In the genomic region with DNA sequence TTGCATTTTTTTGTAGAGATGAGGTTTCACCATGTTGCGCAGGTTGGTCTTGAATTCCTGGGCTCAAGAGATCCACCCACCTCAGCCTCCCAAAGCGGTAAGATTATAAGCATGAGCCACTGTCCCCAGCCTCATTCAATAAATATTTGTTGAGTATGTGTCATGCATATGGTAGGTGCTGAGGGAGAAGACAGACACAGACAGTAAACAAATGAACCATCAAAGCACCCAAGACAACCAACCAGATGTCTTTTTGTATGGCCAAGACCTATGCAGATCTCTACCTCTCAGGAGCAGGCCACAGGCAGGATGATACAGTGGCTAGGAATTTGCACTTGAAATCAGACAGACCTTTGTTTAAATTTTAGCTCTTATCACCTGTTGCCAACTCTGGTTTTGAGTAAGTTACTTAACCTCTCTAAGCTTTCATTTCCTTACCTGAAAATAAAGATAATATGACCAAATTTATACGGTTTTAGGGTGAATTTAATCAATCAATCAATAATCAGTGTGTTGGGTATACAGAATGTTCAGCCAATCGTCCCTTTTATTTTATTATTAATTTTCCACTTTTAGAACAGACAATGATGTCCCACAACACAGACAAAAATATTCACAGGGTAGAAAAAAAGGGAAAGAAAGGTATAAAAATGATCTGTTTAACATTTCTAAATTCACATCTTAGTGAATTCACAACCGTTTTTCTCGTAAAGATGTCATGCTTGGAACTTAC, we compare ENCODE assay signal across 7 cellular contexts.
DNase-seq lines count a peak whose midpoint lies in the region; ATAC-seq and TF ChIP-seq lines count a peak whose summit lies in the region.

No MANE protein-coding gene starts in this region.

- POLR2A ChIA-PET in RWPE1 (lab: Yijun Ruan, JAX; ENCODE audit: low non-redundant PET) = no interaction called here

- H3K27me3 ChIP-seq in H7 (ENCODE audit: control insufficient read depth, insufficient read depth, low read length) (no peaks in the 10 kb centered on the region), suprapubic skin (no peaks in the 10 kb centered on the region)

- H3K36me3 ChIP-seq in H7 (replicated peaks; ENCODE audit: control insufficient read depth, insufficient read depth, low read length) (no peaks in the 10 kb centered on the region), suprapubic skin (no peaks in the 10 kb centered on the region)

- no peak for ATAC-seq in HG03354 (IDR thresholded peaks at IDR 0.05; ENCODE audit: poor library complexity, severe bottlenecking, unreplicated experiment)

- TF ChIP-seq CTCF in RWPE1 (conservative IDR thresholded peaks at IDR 0.05; ENCODE audit: low read depth) (no peak), foreskin fibroblast (IDR thresholded peaks at IDR 0.05; ENCODE audit: low read depth, low read length) (no peak), suprapubic skin (IDR thresholded peaks at IDR 0.05) (no peak)

- peak overlapping the region; percentile 94 for H3K27ac ChIP-seq in RWPE1
- H3K27ac ChIP-seq in suprapubic skin = peak overlapping the region; percentile 58

- H3K4me1 ChIP-seq in suprapubic skin = peaks cover 23% of the 10 kb centered on the region

- no peak for TF ChIP-seq POLR2A in suprapubic skin (IDR thresholded peaks at IDR 0.05)

- no peak overlapping the region for H3K4me3 ChIP-seq in H7 (ENCODE audit: insufficient read depth, low read depth, low read length)
- no peak overlapping the region for H3K4me3 ChIP-seq in foreskin fibroblast (ENCODE audit: low read depth in 1 of 2, low read length in 2 of 2)
- H3K4me3 ChIP-seq in suprapubic skin = no peak overlapping the region

- WGBS in suprapubic skin = 54% methylated on average over 6 of the region's 6 CpGs

- TF ChIP-seq EP300 in suprapubic skin (IDR thresholded peaks at IDR 0.05) = no peak

- DNase-seq in H7 (peak; percentile 27), RWPE1 (ENCODE audit: low spot score) (peak; percentile 79), foreskin fibroblast (peak; percentile 83 to 85), suprapubic skin (ENCODE audit: low spot score in 2 of 2) (no peak), activated T-cell treated with anti-CD3 and anti-CD28 coated beads for 4 hours (no peak)
- no peak for DNase-seq in stimulated activated CD4-positive, alpha-beta T cell treated with anti-CD3 and anti-CD28 coated beads, Interleukin-4, amount 100 ng/mL, for 4 hours

- H3K9me3 ChIP-seq in suprapubic skin = no peaks in the 10 kb centered on the region

- CTCF ChIA-PET in RWPE1 (lab: Yijun Ruan, JAX) = interaction anchor here (0.6 kb wide), 1 partner anchor 530 kb away, joined by 3 read pairs; no protein-coding TSS in a partner anchor

Comparison
In these comparisons a context has a peak if more than half of its experiments do, and no peak if none do; other contexts are left out.
1. DNase-seq: peak in H7 (single experiment), RWPE1 (single experiment) and foreskin fibroblast (2 of 2); none in suprapubic skin (0 of 2), activated T-cell treated with anti-CD3 and anti-CD28 coated beads for 4 hours (single experiment) and stimulated activated CD4-positive, alpha-beta T cell treated with anti-CD3 and anti-CD28 coated beads, Interleukin-4, amount 100 ng/mL, for 4 hours (0 of 2).